1 cellular context compared by ENCODE assay signal in genomic region chr18:73733376-73733775, GRCh38.
TF ChIP-seq lines count a peak whose summit lies in the region.

No MANE protein-coding gene starts in this region.

TF ChIP-seq in GM23338, 12 proteins besides CTCF, POLR2A, EP300 and RAD21 (continued from another document):
- TF ChIP-seq, protein P1, sequence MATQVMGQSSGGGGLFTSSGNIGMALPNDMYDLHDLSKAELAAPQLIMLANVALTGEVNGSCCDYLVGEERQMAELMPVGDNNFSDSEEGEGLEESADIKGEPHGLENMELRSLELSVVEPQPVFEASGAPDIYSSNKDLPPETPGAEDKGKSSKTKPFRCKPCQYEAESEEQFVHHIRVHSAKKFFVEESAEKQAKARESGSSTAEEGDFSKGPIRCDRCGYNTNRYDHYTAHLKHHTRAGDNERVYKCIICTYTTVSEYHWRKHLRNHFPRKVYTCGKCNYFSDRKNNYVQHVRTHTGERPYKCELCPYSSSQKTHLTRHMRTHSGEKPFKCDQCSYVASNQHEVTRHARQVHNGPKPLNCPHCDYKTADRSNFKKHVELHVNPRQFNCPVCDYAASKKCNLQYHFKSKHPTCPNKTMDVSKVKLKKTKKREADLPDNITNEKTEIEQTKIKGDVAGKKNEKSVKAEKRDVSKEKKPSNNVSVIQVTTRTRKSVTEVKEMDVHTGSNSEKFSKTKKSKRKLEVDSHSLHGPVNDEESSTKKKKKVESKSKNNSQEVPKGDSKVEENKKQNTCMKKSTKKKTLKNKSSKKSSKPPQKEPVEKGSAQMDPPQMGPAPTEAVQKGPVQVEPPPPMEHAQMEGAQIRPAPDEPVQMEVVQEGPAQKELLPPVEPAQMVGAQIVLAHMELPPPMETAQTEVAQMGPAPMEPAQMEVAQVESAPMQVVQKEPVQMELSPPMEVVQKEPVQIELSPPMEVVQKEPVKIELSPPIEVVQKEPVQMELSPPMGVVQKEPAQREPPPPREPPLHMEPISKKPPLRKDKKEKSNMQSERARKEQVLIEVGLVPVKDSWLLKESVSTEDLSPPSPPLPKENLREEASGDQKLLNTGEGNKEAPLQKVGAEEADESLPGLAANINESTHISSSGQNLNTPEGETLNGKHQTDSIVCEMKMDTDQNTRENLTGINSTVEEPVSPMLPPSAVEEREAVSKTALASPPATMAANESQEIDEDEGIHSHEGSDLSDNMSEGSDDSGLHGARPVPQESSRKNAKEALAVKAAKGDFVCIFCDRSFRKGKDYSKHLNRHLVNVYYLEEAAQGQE (IDR thresholded peaks at IDR 0.05; ENCODE audit: unreplicated experiment), result no peak
